8 cellular contexts compared by ENCODE assay signal in the genomic region with DNA sequence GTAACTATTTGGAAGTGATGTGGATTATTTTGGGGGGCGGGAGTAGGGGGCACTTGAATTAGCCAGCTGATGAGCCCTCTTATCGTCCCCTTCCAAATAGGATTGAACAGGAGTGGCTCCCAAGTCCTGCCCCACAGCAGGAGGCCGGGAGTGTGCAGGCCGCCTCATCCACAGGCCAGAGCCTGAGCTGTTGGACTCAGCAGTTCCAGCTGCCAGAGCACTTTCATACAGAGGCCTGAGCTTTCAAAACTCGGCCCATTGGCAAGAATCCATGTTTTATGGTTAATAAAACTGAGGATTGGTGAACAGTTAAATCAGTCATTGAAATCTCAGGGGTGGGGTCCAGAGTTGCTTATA. TPM values are rescaled to one million over a fixed set of nuclear protein-coding genes. Genes with fewer than 3 reads are reported as not detected.
A peak's percentile ranks its signal among the peaks of the same experiment; 100 is the strongest.
DNase-seq lines count a peak whose midpoint lies in the region; ATAC-seq and TF ChIP-seq lines count a peak whose summit lies in the region.

No MANE protein-coding gene starts in this region.

- no peaks in the 10 kb centered on the region for H3K27me3 ChIP-seq in HL-60 (ENCODE audit: insufficient read depth, poor library complexity, severe bottlenecking)

- H3K4me3 Mint-ChIP-seq in chondrocyte (ENCODE audit: unreplicated experiment): peak overlapping the region; percentile 7

- H3K27me3 Mint-ChIP-seq in chondrocyte (ENCODE audit: low read depth): no peaks in the 10 kb centered on the region

- peaks cover 38% of the 10 kb centered on the region for H3K4me1 Mint-ChIP-seq in chondrocyte (ENCODE audit: low read depth)

- DNase-seq in A172 (ENCODE audit: low spot score): peak; percentile 16
- no peak for DNase-seq in HL-60 (ENCODE audit: low read depth in 1 of 2, low spot score in 1 of 2)
- DNase-seq in chondrocyte (ENCODE audit: low spot score): no peak
- DNase-seq in myocyte (ENCODE audit: low read depth): peak; percentile 34
- DNase-seq in KG1 (lab: John Stamatoyannopoulos, UW): no peak

- H3K27ac ChIP-seq in HL-60 (replicated peaks): peak overlapping the region; percentile 64

- ATAC-seq in HG02970 (IDR thresholded peaks at IDR 0.05; ENCODE audit: low FRiP score, unreplicated experiment): no peak
- no peak for ATAC-seq in HG02938 (IDR thresholded peaks at IDR 0.05; ENCODE audit: unreplicated experiment)
- ATAC-seq in GM18511 (IDR thresholded peaks at IDR 0.05; ENCODE audit: unreplicated experiment): no peak

- TF ChIP-seq CTCF in HL-60 (IDR thresholded peaks at IDR 0.05; ENCODE audit: insufficient read depth, low read length) (no peak), chondrocyte (IDR thresholded peaks at IDR 0.05) (no peak)

- no peaks in the 10 kb centered on the region for H3K9me3 Mint-ChIP-seq in chondrocyte (ENCODE audit: low read depth)

- peaks cover 11% of the 10 kb centered on the region for H3K36me3 Mint-ChIP-seq in chondrocyte (ENCODE audit: low read depth)

- H3K4me3 ChIP-seq in HL-60 (replicated peaks; ENCODE audit: insufficient read depth, low read length): no peak overlapping the region

- H3K27ac Mint-ChIP-seq in chondrocyte (ENCODE audit: unreplicated experiment): peak overlapping the region; percentile 98

RNA-seq across cellular contexts. Expression of gene FAM118A, which starts 9.6 kb away (rescaled TPM):
- total RNA-seq in A172 (2014; rRNA removed; shearing (Covaris generic)): 20.8 and 21.8 TPM in 2 replicates
- 64.6 to 72.6 TPM (median 68.7 TPM) in 3 replicates for total RNA-seq in chondrocyte
- total RNA-seq in myocyte: 12.3 and 12.7 TPM in 2 replicates
- polyA plus RNA-seq in myocyte (2012): 13.7 TPM

RNA-seq across cellular contexts. Expression of gene UPK3A, which starts 34.5 kb away (rescaled TPM):
- total RNA-seq in A172 (2014; rRNA removed; shearing (Covaris generic)): not detected in 2 replicates
- total RNA-seq in chondrocyte (not detected in 3 replicates), myocyte (not detected in 2 replicates)
- not detected for polyA plus RNA-seq in myocyte (2012)

Comparison
In these comparisons a context has a peak if more than half of its experiments do, and no peak if none do; other contexts are left out.
1. DNase-seq: peak in A172 (single experiment) and myocyte (single experiment); none in HL-60 (0 of 2), chondrocyte (single experiment) and KG1 (single experiment).